In the genomic region with DNA sequence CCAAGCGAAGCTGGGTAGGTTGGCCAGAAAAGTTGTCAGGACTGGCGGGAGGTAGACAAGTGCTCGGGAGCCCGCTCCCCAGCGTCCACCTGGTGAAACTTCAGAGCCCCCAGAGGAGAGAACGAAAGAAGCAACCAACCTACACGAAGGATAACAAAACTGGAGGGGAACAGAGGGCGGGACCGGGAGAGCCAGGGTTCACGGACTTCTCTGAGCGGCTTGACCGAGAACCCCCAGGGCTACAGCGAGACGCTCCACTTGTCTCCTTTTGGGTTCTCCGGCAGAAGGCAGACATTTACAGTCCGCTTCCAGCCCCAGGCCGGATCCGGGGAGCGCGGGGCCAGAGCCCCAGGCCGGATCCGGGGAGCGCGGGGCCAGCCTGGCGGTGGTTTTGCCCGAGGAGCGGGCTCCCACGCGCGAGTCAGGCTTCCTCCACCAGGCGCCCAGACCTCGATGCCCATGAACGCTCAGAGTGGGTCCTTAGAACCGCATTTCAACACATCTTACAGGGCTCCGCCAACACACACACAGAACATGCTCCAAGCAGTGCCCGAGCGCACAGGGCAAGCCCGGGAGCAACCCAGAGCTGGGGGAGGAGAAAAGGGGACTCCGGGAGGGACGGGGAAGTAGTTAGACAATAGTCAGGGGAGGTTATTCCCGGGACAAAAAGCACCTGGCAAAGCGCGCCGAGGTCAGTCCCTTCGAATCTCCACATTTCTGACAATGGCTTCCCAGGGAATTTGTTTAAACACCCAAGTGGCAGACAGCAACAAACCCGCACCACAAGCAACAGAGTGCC, we compare ENCODE assay signal across 8 cellular contexts. TPM values are rescaled to one million over a fixed set of nuclear protein-coding genes. Genes with fewer than 3 reads are reported as not detected.
DNase-seq lines count a peak whose midpoint lies in the region; ATAC-seq and TF ChIP-seq lines count a peak whose summit lies in the region.

No MANE protein-coding gene starts in this region.

- peaks cover 39% of the 10 kb centered on the region for H3K4me1 ChIP-seq in KMS-11 (ENCODE audit: low read depth, poor library complexity, severe bottlenecking)

- peak; percentile 69 for DNase-seq in DMS53 (lab: John Stamatoyannopoulos, UW)
- DNase-seq in DMS53 treated with DMSO at 0.1 percent for 48 hours (lab: John Stamatoyannopoulos, UW; ENCODE audit: unreplicated experiment): no peak
- DNase-seq in left colon: peak; percentile 58
- DNase-seq in stimulated activated CD4-positive, alpha-beta T cell treated with anti-CD3 and anti-CD28 coated beads, Interleukin-2, amount 100 ng/mL, for 48 hours: peak; percentile 10 to 18
- no peak for DNase-seq in OCI-M2 (lab: John Stamatoyannopoulos, UW; ENCODE audit: unreplicated experiment)

- intact Hi-C loops in left colon (cut with DNase I, micrococcal nuclease): loop anchor here in 1 of 2 donors (10.0 kb wide), 1 partner anchor 175 kb away; no protein-coding TSS in a partner anchor

- peak; percentile 60 for ATAC-seq in left colon

- peak overlapping the region; percentile 87 for H3K27ac ChIP-seq in KMS-11
- H3K27ac ChIP-seq in VCaP: peak overlapping the region; percentile 90
- H3K27ac ChIP-seq in cingulate gyrus (ENCODE audit: low read depth, low read length): peak overlapping the region; percentile 85

- peak overlapping the region; percentile 92; the same call in 1 of the 2 replicates for H3K4me2 ChIP-seq in KMS-11

- peak overlapping the region; percentile 57; the same call in 1 of the 2 replicates for H2AFZ ChIP-seq in KMS-11 (ENCODE audit: low read depth)

- H4K20me1 ChIP-seq in KMS-11 (ENCODE audit: insufficient read depth): 0 out of 2 replicates have a peak, but pooled peaks cover 6% of the 10 kb centered on the region

- H3K79me2 ChIP-seq in KMS-11 (ENCODE audit: insufficient read depth, low read depth): peaks cover 60% of the 10 kb centered on the region

- H3K27me3 ChIP-seq in KMS-11 (ENCODE audit: insufficient read depth, low read depth): no peaks in the 10 kb centered on the region

- TF ChIP-seq CTCF in KMS-11 (conservative IDR thresholded peaks at IDR 0.05; ENCODE audit: low read depth, low read length) (no peak; the same call in 1 of the 2 replicates), VCaP (conservative IDR thresholded peaks at IDR 0.05) (peak; percentile 53)

- peak overlapping the region; percentile 95 for H3K9ac ChIP-seq in KMS-11

- H3K36me3 ChIP-seq in KMS-11 (ENCODE audit: insufficient read depth): no peaks in the 10 kb centered on the region

- H3K4me3 ChIP-seq in KMS-11 (IDR thresholded peaks at IDR 0.05; ENCODE audit: insufficient read depth, low read depth, low read length): no peak overlapping the region

RNA-seq across cellular contexts. Expression of gene PTPRK, which starts 1.1 kb away (rescaled TPM):
- total RNA-seq in left colon: 100 to 1,000 TPM; 113 to 121 TPM

Comparison
In these comparisons a context has a peak if more than half of its experiments do, and no peak if none do; other contexts are left out.
1. DNase-seq: peak in DMS53 (single experiment), left colon (2 of 2) and stimulated activated CD4-positive, alpha-beta T cell treated with anti-CD3 and anti-CD28 coated beads, Interleukin-2, amount 100 ng/mL, for 48 hours (2 of 2); none in DMS53 treated with DMSO at 0.1 percent for 48 hours (single experiment) and OCI-M2 (single experiment).
2. Peak in every context shown above with its lines, with median percentiles within 50 percentile points of each other: H3K27ac ChIP-seq.